In genomic region chr6:106085984-106086832, GRCh38 we compare ENCODE assay signal across 8 cellular contexts. TPM values are rescaled to one million over a fixed set of nuclear protein-coding genes. Genes with fewer than 3 reads are reported as not detected.
DNase-seq lines count a peak whose midpoint lies in the region; ATAC-seq and TF ChIP-seq lines count a peak whose summit lies in the region.

TSS of gene PRDM1 (plus strand) at chr6:106086336. CDS start at chr6:106086554, 218 bp downstream.

- H3K27me3 ChIP-seq in lower lobe of right lung (ENCODE audit: low read depth), result peaks cover 13% of the 10 kb centered on the region

- H3K27me3 Mint-ChIP-seq in activated CD4-positive, alpha-beta T cell treated with anti-CD3 and anti-CD28 coated beads, Interleukin-2, amount 10 ng/mL, durations not matched to agents 24 days and 14 days, result peaks cover 10% of the 10 kb centered on the region
- H3K27me3 Mint-ChIP-seq in dendritic cell treated with granulocyte-macrophage colony-stimulating factor and Interleukin-4, amounts not matched to agents 40 ng/mL and 50 ng/mL, for 4 days, result peaks cover 2% of the 10 kb centered on the region

- peaks cover 39% of the 10 kb centered on the region for H3K36me3 Mint-ChIP-seq in activated CD4-positive, alpha-beta T cell treated with anti-CD3 and anti-CD28 coated beads, Interleukin-2, amount 10 ng/mL, durations not matched to agents 24 days and 14 days (ENCODE audit: low read depth)
- H3K36me3 Mint-ChIP-seq in dendritic cell treated with granulocyte-macrophage colony-stimulating factor and Interleukin-4, amounts not matched to agents 40 ng/mL and 50 ng/mL, for 4 days (ENCODE audit: low read depth), result peaks cover 56% of the 10 kb centered on the region

- DNase-seq in AG20443 (ENCODE audit: low spot score) (peak; percentile 64), NCI-H510A treated with DMSO at 0.1 percent for 48 hours (lab: John Stamatoyannopoulos, UW) (peak; percentile 72), lower lobe of right lung (peak; percentile 94)
- peak; percentile 95 for DNase-seq in activated CD4-positive, alpha-beta T cell treated with anti-CD3 and anti-CD28 coated beads, Interleukin-2, amount 10 ng/mL, durations not matched to agents 24 days and 14 days
- peak; percentile 39 to 66 (median 52) for DNase-seq in stimulated activated CD4-positive, alpha-beta T cell treated with anti-CD3 and anti-CD28 coated beads, TNF-alpha, amount 100 ng/mL, for 4 hours (ENCODE audit: low read depth in 3 of 3)

- H3K4me3 ChIP-seq in lower lobe of right lung, result peak within 1 kb of the TSS; percentile 60

- H3K9me3 Mint-ChIP-seq in activated CD4-positive, alpha-beta T cell treated with anti-CD3 and anti-CD28 coated beads, Interleukin-2, amount 10 ng/mL, durations not matched to agents 24 days and 14 days, result no peaks in the 10 kb centered on the region
- H3K9me3 Mint-ChIP-seq in dendritic cell treated with granulocyte-macrophage colony-stimulating factor and Interleukin-4, amounts not matched to agents 40 ng/mL and 50 ng/mL, for 4 days, result no peaks in the 10 kb centered on the region

- peak; percentile 33 for TF ChIP-seq CTCF in lower lobe of right lung (IDR thresholded peaks at IDR 0.05)

- H3K27ac Mint-ChIP-seq in activated CD4-positive, alpha-beta T cell treated with anti-CD3 and anti-CD28 coated beads, Interleukin-2, amount 10 ng/mL, durations not matched to agents 24 days and 14 days, result peak within 1 kb of the TSS; percentile 87
- peak within 1 kb of the TSS; percentile 99 for H3K27ac Mint-ChIP-seq in dendritic cell treated with granulocyte-macrophage colony-stimulating factor and Interleukin-4, amounts not matched to agents 40 ng/mL and 50 ng/mL, for 4 days

- H3K36me3 ChIP-seq in lower lobe of right lung, result no peaks in the 10 kb centered on the region

- peaks cover 72% of the 10 kb centered on the region for H3K4me1 Mint-ChIP-seq in activated CD4-positive, alpha-beta T cell treated with anti-CD3 and anti-CD28 coated beads, Interleukin-2, amount 10 ng/mL, durations not matched to agents 24 days and 14 days
- H3K4me1 Mint-ChIP-seq in dendritic cell treated with granulocyte-macrophage colony-stimulating factor and Interleukin-4, amounts not matched to agents 40 ng/mL and 50 ng/mL, for 4 days (ENCODE audit: low read depth), result peaks cover 78% of the 10 kb centered on the region

- peak within 1 kb of the TSS; percentile 93 for H3K4me3 Mint-ChIP-seq in activated CD4-positive, alpha-beta T cell treated with anti-CD3 and anti-CD28 coated beads, Interleukin-2, amount 10 ng/mL, durations not matched to agents 24 days and 14 days
- H3K4me3 Mint-ChIP-seq in dendritic cell treated with granulocyte-macrophage colony-stimulating factor and Interleukin-4, amounts not matched to agents 40 ng/mL and 50 ng/mL, for 4 days, result peak within 1 kb of the TSS; percentile 88

- H3K9me3 ChIP-seq in lower lobe of right lung, result no peaks in the 10 kb centered on the region

- peak within 1 kb of the TSS; percentile 79 for H3K27ac ChIP-seq in lower lobe of right lung

- intact Hi-C loops in activated CD4-positive, alpha-beta T cell treated with anti-CD3 and anti-CD28 coated beads, Interleukin-2, amount 10 ng/mL, durations not matched to agents 24 days and 14 days (cut with micrococcal nuclease), result loop anchor here (1.0 to 2.0 kb wide), 4 partner anchors 11 to 291 kb away; no protein-coding TSS in a partner anchor
- intact Hi-C loops in dendritic cell treated with granulocyte-macrophage colony-stimulating factor and Interleukin-4, amounts not matched to agents 40 ng/mL and 50 ng/mL, for 4 days (cut with micrococcal nuclease), result loop anchor here (2.0 to 10.0 kb wide), 7 partner anchors 76 to 601 kb away; no protein-coding TSS in a partner anchor
- intact Hi-C loops in lower lobe of right lung (cut with DNase I), result loop anchor here (5.0 kb wide), 1 partner anchor 94 kb away; no protein-coding TSS in a partner anchor

- H3K4me1 ChIP-seq in lower lobe of right lung, result peaks cover 40% of the 10 kb centered on the region

- ATAC-seq in GM19023 (IDR thresholded peaks at IDR 0.05; ENCODE audit: unreplicated experiment), result peak; percentile 75
- peak; percentile 78 for ATAC-seq in HG03175 (IDR thresholded peaks at IDR 0.05; ENCODE audit: unreplicated experiment)
- ATAC-seq in lower lobe of right lung, result peak; percentile 95

RNA-seq across cellular contexts. Expression of gene PRDM1, which starts in this region (rescaled TPM):
- total RNA-seq in activated CD4-positive, alpha-beta T cell treated with anti-CD3 and anti-CD28 coated beads, Interleukin-2, amount 10 ng/mL, durations not matched to agents 24 days and 14 days, result 35.9 and 37.4 TPM in 2 replicates
- 13.9 TPM for total RNA-seq in lower lobe of right lung

Comparison
In these comparisons a context has a peak if more than half of its experiments do, and no peak if none do; other contexts are left out.
1. Peak in every context shown above with its lines: DNase-seq, ATAC-seq, H3K4me3 ChIP-seq and H3K27ac ChIP-seq.